In the genomic region with DNA sequence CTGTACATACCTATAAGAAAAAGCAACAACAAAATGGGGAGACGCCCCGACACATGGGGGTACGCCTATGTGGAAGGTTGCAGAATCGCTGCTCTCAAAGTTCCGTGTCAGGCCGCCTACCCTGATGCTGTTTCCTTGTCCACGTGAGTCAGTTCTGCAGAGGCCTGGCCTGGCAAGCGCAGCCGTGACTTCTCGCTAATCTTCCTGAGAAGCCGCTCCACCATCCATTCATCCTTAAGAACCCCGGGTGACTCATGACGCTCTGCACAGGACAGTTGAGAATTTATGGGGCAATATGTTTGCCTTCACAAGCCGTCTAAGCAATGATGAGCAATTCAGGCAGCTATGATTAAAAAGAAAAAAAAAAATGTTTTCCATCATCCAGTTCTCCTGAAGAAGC, we compare ENCODE assay signal across 1 cellular context.
TF ChIP-seq lines count a peak whose summit lies in the region.

No MANE protein-coding gene starts in this region.

TF ChIP-seq in A549, 52 proteins besides CTCF, POLR2A, EP300 and RAD21 (continued from another document):
- TF ChIP-seq, protein P1, sequence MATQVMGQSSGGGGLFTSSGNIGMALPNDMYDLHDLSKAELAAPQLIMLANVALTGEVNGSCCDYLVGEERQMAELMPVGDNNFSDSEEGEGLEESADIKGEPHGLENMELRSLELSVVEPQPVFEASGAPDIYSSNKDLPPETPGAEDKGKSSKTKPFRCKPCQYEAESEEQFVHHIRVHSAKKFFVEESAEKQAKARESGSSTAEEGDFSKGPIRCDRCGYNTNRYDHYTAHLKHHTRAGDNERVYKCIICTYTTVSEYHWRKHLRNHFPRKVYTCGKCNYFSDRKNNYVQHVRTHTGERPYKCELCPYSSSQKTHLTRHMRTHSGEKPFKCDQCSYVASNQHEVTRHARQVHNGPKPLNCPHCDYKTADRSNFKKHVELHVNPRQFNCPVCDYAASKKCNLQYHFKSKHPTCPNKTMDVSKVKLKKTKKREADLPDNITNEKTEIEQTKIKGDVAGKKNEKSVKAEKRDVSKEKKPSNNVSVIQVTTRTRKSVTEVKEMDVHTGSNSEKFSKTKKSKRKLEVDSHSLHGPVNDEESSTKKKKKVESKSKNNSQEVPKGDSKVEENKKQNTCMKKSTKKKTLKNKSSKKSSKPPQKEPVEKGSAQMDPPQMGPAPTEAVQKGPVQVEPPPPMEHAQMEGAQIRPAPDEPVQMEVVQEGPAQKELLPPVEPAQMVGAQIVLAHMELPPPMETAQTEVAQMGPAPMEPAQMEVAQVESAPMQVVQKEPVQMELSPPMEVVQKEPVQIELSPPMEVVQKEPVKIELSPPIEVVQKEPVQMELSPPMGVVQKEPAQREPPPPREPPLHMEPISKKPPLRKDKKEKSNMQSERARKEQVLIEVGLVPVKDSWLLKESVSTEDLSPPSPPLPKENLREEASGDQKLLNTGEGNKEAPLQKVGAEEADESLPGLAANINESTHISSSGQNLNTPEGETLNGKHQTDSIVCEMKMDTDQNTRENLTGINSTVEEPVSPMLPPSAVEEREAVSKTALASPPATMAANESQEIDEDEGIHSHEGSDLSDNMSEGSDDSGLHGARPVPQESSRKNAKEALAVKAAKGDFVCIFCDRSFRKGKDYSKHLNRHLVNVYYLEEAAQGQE (IDR thresholded peaks at IDR 0.05), result no peak
- TF ChIP-seq NFE2L2 (conservative IDR thresholded peaks at IDR 0.05; ENCODE audit: low read length) (no peak), USF2 (IDR thresholded peaks at IDR 0.05) (peak; percentile 38; the same call in 1 of the 2 replicates), ZC3H11A (IDR thresholded peaks at IDR 0.05) (no peak), RNF2 (IDR thresholded peaks at IDR 0.05; ENCODE audit: borderline replicate concordance, low read depth) (no peak), EHF (CRISPR knock-in tag; IDR thresholded peaks at IDR 0.05) (no peak), HDAC2 (IDR thresholded peaks at IDR 0.05) (no peak), HOXA7 (CRISPR knock-in tag; IDR thresholded peaks at IDR 0.05) (no peak), ZSCAN20 (CRISPR knock-in tag; IDR thresholded peaks at IDR 0.05) (no peak), ESRRA (IDR thresholded peaks at IDR 0.05; ENCODE audit: borderline replicate concordance, low read length) (no peak), MAZ (IDR thresholded peaks at IDR 0.05; ENCODE audit: borderline replicate concordance, low read depth, low read length) (no peak), CBX2 (IDR thresholded peaks at IDR 0.05; ENCODE audit: borderline replicate concordance, low read depth) (no peak), TP53 (CRISPR knock-in tag; IDR thresholded peaks at IDR 0.05) (no peak), CEBPB (IDR thresholded peaks at IDR 0.05) (peak; percentile 79 to 92), EHMT2 (IDR thresholded peaks at IDR 0.05; ENCODE audit: low read depth) (no peak), ZNF302 (CRISPR knock-in tag; IDR thresholded peaks at IDR 0.05) (no peak), NPAS2 (CRISPR knock-in tag; IDR thresholded peaks at IDR 0.05; ENCODE audit: borderline replicate concordance) (peak; percentile 44; the same call in 1 of the 2 replicates), TFCP2L1 (CRISPR knock-in tag; IDR thresholded peaks at IDR 0.05) (no peak), KDM1A (IDR thresholded peaks at IDR 0.05; ENCODE audit: low read depth) (no peak), PHF8 (IDR thresholded peaks at IDR 0.05; ENCODE audit: borderline replicate concordance, low read depth) (no peak), HOXB13 (CRISPR knock-in tag; IDR thresholded peaks at IDR 0.05; ENCODE audit: low read depth) (no peak), POLR2AphosphoS2 (conservative IDR thresholded peaks at IDR 0.05; ENCODE audit: low read length) (no peak)
- TF ChIP-seq, protein P2, sequence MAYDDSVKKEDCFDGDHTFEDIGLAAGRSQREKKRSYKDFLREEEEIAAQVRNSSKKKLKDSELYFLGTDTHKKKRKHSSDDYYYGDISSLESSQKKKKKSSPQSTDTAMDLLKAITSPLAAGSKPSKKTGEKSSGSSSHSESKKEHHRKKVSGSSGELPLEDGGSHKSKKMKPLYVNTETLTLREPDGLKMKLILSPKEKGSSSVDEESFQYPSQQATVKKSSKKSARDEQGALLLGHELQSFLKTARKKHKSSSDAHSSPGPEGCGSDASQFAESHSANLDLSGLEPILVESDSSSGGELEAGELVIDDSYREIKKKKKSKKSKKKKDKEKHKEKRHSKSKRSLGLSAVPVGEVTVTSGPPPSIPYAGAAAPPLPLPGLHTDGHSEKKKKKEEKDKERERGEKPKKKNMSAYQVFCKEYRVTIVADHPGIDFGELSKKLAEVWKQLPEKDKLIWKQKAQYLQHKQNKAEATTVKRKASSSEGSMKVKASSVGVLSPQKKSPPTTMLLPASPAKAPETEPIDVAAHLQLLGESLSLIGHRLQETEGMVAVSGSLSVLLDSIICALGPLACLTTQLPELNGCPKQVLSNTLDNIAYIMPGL (CRISPR knock-in tag; IDR thresholded peaks at IDR 0.05; ENCODE audit: borderline replicate concordance), result no peak
- TF ChIP-seq, protein P3, sequence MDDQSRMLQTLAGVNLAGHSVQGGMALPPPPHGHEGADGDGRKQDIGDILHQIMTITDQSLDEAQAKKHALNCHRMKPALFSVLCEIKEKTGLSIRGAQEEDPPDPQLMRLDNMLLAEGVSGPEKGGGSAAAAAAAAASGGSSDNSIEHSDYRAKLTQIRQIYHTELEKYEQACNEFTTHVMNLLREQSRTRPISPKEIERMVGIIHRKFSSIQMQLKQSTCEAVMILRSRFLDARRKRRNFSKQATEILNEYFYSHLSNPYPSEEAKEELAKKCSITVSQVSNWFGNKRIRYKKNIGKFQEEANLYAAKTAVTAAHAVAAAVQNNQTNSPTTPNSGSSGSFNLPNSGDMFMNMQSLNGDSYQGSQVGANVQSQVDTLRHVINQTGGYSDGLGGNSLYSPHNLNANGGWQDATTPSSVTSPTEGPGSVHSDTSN (IDR thresholded peaks at IDR 0.05), result peak; percentile 74; the same call in 1 of the 2 replicates
